Comparison of ENCODE assay signal across 13 cellular contexts in the genomic region with DNA sequence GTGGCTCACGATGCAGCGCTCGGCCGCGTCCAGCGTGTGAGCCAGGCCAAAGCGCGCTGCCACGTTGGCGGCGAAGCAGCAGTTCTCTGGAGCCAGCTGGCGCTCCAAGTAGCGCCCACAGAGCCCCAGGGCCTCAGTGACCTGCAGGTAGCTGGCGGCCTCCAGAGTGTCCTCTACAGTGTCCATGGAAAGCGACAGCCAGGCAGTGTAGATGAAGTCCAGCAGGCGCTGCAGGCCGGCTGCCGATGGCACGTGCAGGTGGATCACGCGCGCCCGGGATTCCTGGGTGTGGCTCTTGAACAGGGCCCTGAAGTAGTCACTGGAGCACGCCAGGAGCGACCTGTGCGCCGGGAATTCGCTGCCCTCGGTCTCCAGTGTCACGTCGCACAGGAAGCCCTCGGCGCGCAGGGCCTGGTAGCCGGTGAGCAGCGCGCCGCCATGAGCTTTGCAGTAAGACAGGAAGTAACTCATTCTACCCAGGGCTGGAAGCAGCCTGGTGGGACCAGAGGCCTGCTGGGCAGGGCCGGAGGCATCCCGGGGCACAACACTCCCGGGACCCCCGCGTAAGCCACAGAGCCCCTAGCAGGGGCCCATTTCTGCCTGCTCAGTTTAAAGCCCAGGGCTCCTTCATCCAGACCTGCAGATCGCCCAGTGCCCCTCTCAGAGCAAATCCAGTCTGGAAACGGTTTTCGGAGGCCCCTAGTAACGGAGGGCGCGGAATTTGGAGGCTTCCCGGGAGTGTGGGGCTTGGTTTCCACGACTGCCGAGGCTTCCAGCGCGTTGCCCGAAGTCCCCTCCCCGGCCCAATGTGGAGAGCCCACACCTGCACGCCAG. TPM values are rescaled to one million over a fixed set of nuclear protein-coding genes. Genes with fewer than 3 reads are reported as not detected.
A peak's percentile ranks its signal among the peaks of the same experiment; 100 is the strongest.
DNase-seq lines count a peak whose midpoint lies in the region; ATAC-seq, FAIRE-seq and TF ChIP-seq lines count a peak whose summit lies in the region.
"Had no signal": no experiment of that assay in that cellular context is flagged by ENCODE, and none has a peak within 500 bp of the region (broad histone marks: within the 10 kb centered on the region; RNA-seq: fewer than 3 reads in every experiment).

No MANE protein-coding gene starts in this region.

- peaks cover 3% of the 10 kb centered on the region for H3K4me1 ChIP-seq in keratinocyte (ENCODE audit: control insufficient read depth, extremely low read depth, insufficient read depth, low read length)
- H3K4me1 ChIP-seq in transverse colon, result no peaks in the 10 kb centered on the region

- H3K9ac ChIP-seq in keratinocyte (ENCODE audit: control insufficient read depth, extremely low read depth, insufficient read depth, low read length), result no peak overlapping the region

- peak overlapping the region; percentile 41 for H3K4me2 ChIP-seq in keratinocyte (ENCODE audit: control insufficient read depth, extremely low read depth, insufficient read depth, low read depth, low read length)
- H3K4me2 ChIP-seq: hepatocyte had no signal

- H3K9me3 ChIP-seq in keratinocyte (ENCODE audit: control insufficient read depth, low read depth, low read length) (peaks cover 2% of the 10 kb centered on the region), transverse colon (no peaks in the 10 kb centered on the region)

- no peaks in the 10 kb centered on the region for H3K27me3 ChIP-seq in keratinocyte (ENCODE audit: control insufficient read depth, extremely low read depth, insufficient read depth, low read length)
- H3K27me3 ChIP-seq in transverse colon, result peaks cover 18% of the 10 kb centered on the region
- H3K27me3 ChIP-seq: hepatocyte had no signal

- no peaks in the 10 kb centered on the region for H3K36me3 ChIP-seq in keratinocyte (ENCODE audit: control insufficient read depth in 2 of 2, extremely low read depth in 1 of 2, insufficient read depth in 2 of 2, low read length in 2 of 2)
- H3K36me3 ChIP-seq in transverse colon, result no peaks in the 10 kb centered on the region

- H3K27ac Mint-ChIP-seq in activated T-helper 1 cell treated with anti-CD3 and anti-CD28 coated beads, Interleukin-12 subunit alpha, Interleukin-12 subunit beta, Interleukin-2, Interleukin-4 antibody, amounts not matched to agents 30 ng/mL and 10 ng/mL and 1 ng/mL, durations not matched to agents 14 hours and 24 hours and 36 hours, result peak overlapping the region; percentile 29

- H3K9me3 Mint-ChIP-seq in activated T-helper 1 cell treated with anti-CD3 and anti-CD28 coated beads, Interleukin-12 subunit alpha, Interleukin-12 subunit beta, Interleukin-2, Interleukin-4 antibody, amounts not matched to agents 30 ng/mL and 10 ng/mL and 1 ng/mL, durations not matched to agents 14 hours and 24 hours and 36 hours, result no peaks in the 10 kb centered on the region

- 85% methylated on average over 50 of the region's 57 CpGs; no CpG with 5 or more reads in 1 of the 2 donors for WGBS in transverse colon (ENCODE audit: low coverage in 1 of 2), 2 donors

- no peaks in the 10 kb centered on the region for H3K4me1 Mint-ChIP-seq in activated T-helper 1 cell treated with anti-CD3 and anti-CD28 coated beads, Interleukin-12 subunit alpha, Interleukin-12 subunit beta, Interleukin-2, Interleukin-4 antibody, amounts not matched to agents 30 ng/mL and 10 ng/mL and 1 ng/mL, durations not matched to agents 14 hours and 24 hours and 36 hours (ENCODE audit: low read depth)

- no peak for DNase-seq in Right ventricle myocardium inferior (ENCODE audit: missing footprints)
- DNase-seq in cardiac septum (ENCODE audit: low spot score), result no peak
- DNase-seq in activated T-helper 1 cell treated with anti-CD3 and anti-CD28 coated beads, Interleukin-12 subunit alpha, Interleukin-12 subunit beta, Interleukin-2, Interleukin-4 antibody, amounts not matched to agents 30 ng/mL and 10 ng/mL and 1 ng/mL, durations not matched to agents 14 hours and 24 hours and 36 hours (ENCODE audit: low spot score), result no peak
- DNase-seq in keratinocyte (ENCODE audit: low read depth, low spot score), result no peak
- no peak for DNase-seq in transverse colon
- no peak for DNase-seq in AML-193 (lab: John Stamatoyannopoulos, UW)
- DNase-seq: amygdala, KG1 had no signal

- H4K20me1 ChIP-seq in keratinocyte (ENCODE audit: control insufficient read depth, extremely low read depth, insufficient read depth, low read length), result no peaks in the 10 kb centered on the region

- intact Hi-C loops in Right ventricle myocardium inferior (cut with DNase I) (no loop called here), cardiac septum (cut with DNase I) (no loop called here), transverse colon (cut with DNase I; ENCODE audit: low total_unique reads) (no loop called here)
- intact Hi-C loops in activated T-helper 1 cell treated with anti-CD3 and anti-CD28 coated beads, Interleukin-12 subunit alpha, Interleukin-12 subunit beta, Interleukin-2, Interleukin-4 antibody, amounts not matched to agents 30 ng/mL and 10 ng/mL and 1 ng/mL, durations not matched to agents 14 hours and 24 hours and 36 hours (cut with micrococcal nuclease), result no loop called here

- in situ Hi-C loops in transverse colon (cut with MboI; ENCODE audit: low pct_ligation_motif_present in 1 of 4, low pct_unique_long_range_greater_than_20kb in 1 of 4, low sequenced_read_pairs in 3 of 4), result no loop called here

- TF ChIP-seq CTCF in keratinocyte (optimal IDR thresholded peaks at IDR 0.05 in 1 of 3, IDR thresholded peaks at IDR 0.05 in 1 of 3, conservative IDR thresholded peaks at IDR 0.05 in 1 of 3; ENCODE audit: extremely low read depth in 1 of 3, insufficient read depth in 2 of 3, low read length in 3 of 3), result no peak
- no peak for TF ChIP-seq CTCF in transverse colon (IDR thresholded peaks at IDR 0.05)

- peaks cover 10% of the 10 kb centered on the region for H3K27me3 Mint-ChIP-seq in activated T-helper 1 cell treated with anti-CD3 and anti-CD28 coated beads, Interleukin-12 subunit alpha, Interleukin-12 subunit beta, Interleukin-2, Interleukin-4 antibody, amounts not matched to agents 30 ng/mL and 10 ng/mL and 1 ng/mL, durations not matched to agents 14 hours and 24 hours and 36 hours (ENCODE audit: insufficient read depth)

- no peak overlapping the region for H2AFZ ChIP-seq in keratinocyte (ENCODE audit: control insufficient read depth, low read length)
- H2AFZ ChIP-seq: hepatocyte had no signal

- H3K4me3 Mint-ChIP-seq in activated T-helper 1 cell treated with anti-CD3 and anti-CD28 coated beads, Interleukin-12 subunit alpha, Interleukin-12 subunit beta, Interleukin-2, Interleukin-4 antibody, amounts not matched to agents 30 ng/mL and 10 ng/mL and 1 ng/mL, durations not matched to agents 14 hours and 24 hours and 36 hours, result peak overlapping the region; percentile 39

- no peak for FAIRE-seq in keratinocyte (lab: Jason Lieb, UNC)
- FAIRE-seq: endometrium had no signal

- ATAC-seq in Right ventricle myocardium inferior, result peak; percentile 18
- ATAC-seq in HG03439 (IDR thresholded peaks at IDR 0.05; ENCODE audit: unreplicated experiment), result no peak
- ATAC-seq in GM21737 (IDR thresholded peaks at IDR 0.05; ENCODE audit: unreplicated experiment), result no peak

- TF ChIP-seq POLR2A in transverse colon (IDR thresholded peaks at IDR 0.05), result no peak

- no peak overlapping the region for H3K4me3 ChIP-seq in keratinocyte (ENCODE audit: control insufficient read depth in 2 of 3, extremely low read depth in 1 of 3, insufficient read depth in 2 of 3, low read depth in 1 of 3, low read length in 3 of 3)
- H3K4me3 ChIP-seq in transverse colon, result peak overlapping the region in 3 of 4 donors; percentile 29 to 54 (median 30)
- H3K4me3 ChIP-seq: hepatocyte had no signal

- no peaks in the 10 kb centered on the region for H3K9me1 ChIP-seq in keratinocyte (ENCODE audit: control insufficient read depth, extremely low read depth, insufficient read depth, low read length)

- dilution Hi-C loops in keratinocyte (cut with MboI; ENCODE audit: extremely low pct_ligation_motif_present, low sequenced_read_pairs), result no loop called here

- H3K27ac ChIP-seq in keratinocyte (ENCODE audit: control insufficient read depth, insufficient read depth, low read length) (no peak overlapping the region), transverse colon (no peak overlapping the region)
- H3K27ac ChIP-seq: hepatocyte had no signal

- no peaks in the 10 kb centered on the region for H3K36me3 Mint-ChIP-seq in activated T-helper 1 cell treated with anti-CD3 and anti-CD28 coated beads, Interleukin-12 subunit alpha, Interleukin-12 subunit beta, Interleukin-2, Interleukin-4 antibody, amounts not matched to agents 30 ng/mL and 10 ng/mL and 1 ng/mL, durations not matched to agents 14 hours and 24 hours and 36 hours (ENCODE audit: low read depth)

- no peak for TF ChIP-seq EP300 in transverse colon (IDR thresholded peaks at IDR 0.05; ENCODE audit: low read depth)

- H3K79me2 ChIP-seq in keratinocyte (ENCODE audit: control insufficient read depth, insufficient read depth, low read length), result no peaks in the 10 kb centered on the region
- H3K79me2 ChIP-seq: hepatocyte had no signal

RNA-seq across cellular contexts. Expression of a gene that starts 0.6 kb away (rescaled TPM):
- total RNA-seq in Right ventricle myocardium inferior, result 3.8 TPM
- total RNA-seq in cardiac septum, result 9.1 TPM
- 0.26 and 0.42 TPM in 2 replicates for total RNA-seq in activated T-helper 1 cell treated with anti-CD3 and anti-CD28 coated beads, Interleukin-12 subunit alpha, Interleukin-12 subunit beta, Interleukin-2, Interleukin-4 antibody, amounts not matched to agents 30 ng/mL and 10 ng/mL and 1 ng/mL, durations not matched to agents 14 hours and 24 hours and 36 hours
- not detected in 3 replicates for polyA plus RNA-seq in keratinocyte
- not detected for polyA plus RNA-seq in keratinocyte (2011; ENCODE audit: low read depth)
- not detected in 2 replicates for polyA plus RNA-seq in keratinocyte (2011; cell fraction: cytosol; rRNA removed)
- not detected in 2 replicates for polyA plus RNA-seq in keratinocyte (2011; cell fraction: nucleus; rRNA removed)
- not detected in 2 replicates for polyA plus RNA-seq in keratinocyte (2012; ENCODE audit: low replicate concordance)
- not detected in 3 replicates for polyA minus RNA-seq in keratinocyte
- not detected for polyA minus RNA-seq in keratinocyte (2011; cell fraction: cytosol; rRNA and poly(A)+ RNA removed)
- not detected in 2 replicates for polyA minus RNA-seq in keratinocyte (2011; cell fraction: nucleus; rRNA and poly(A)+ RNA removed)
- total RNA-seq in transverse colon, result 1 to 10 TPM in 3 of 4 donors, under 1 TPM in 1; 0.20 to 3.7 (median 1.8) TPM
- total RNA-seq: hepatocyte, RPMI7951 had no signal
- polyA plus RNA-seq: hepatocyte had no signal

Comparison
In these comparisons a context has a peak if more than half of its experiments do, and no peak if none do; other contexts are left out.
1. H3K4me3 ChIP-seq: peak in transverse colon (3 of 4); none in keratinocyte (0 of 3).